ENCODE assay signal across 8 cellular contexts in genomic region chr17:83079766-83080616, GRCh38. TPM values are rescaled to one million over a fixed set of nuclear protein-coding genes. Genes with fewer than 3 reads are reported as not detected.
DNase-seq lines count a peak whose midpoint lies in the region; ATAC-seq and TF ChIP-seq lines count a peak whose summit lies in the region.

No MANE protein-coding gene starts in this region.

- H3K4me3 ChIP-seq in heart right ventricle, result peak overlapping the region; percentile 53 to 96 (median 70)
- H3K4me3 ChIP-seq in kidney epithelial cell (ENCODE audit: low read depth, low read length), result peak overlapping the region; percentile 45
- peak overlapping the region; percentile 92 to 95 for H3K4me3 ChIP-seq in aorta (ENCODE audit: low read length in 2 of 2)

- H3K9me3 ChIP-seq in heart right ventricle (no peaks in the 10 kb centered on the region), aorta (ENCODE audit: control insufficient read depth, low read length) (no peaks in the 10 kb centered on the region)

- WGBS in heart right ventricle, 2 donors, result 1% methylated on average over 66 to 120 of the region's 131 CpGs
- WGBS in aorta, 2 donors, result 0 to 1% methylated on average over 33 to 130 of the region's 131 CpGs

- H3K27ac Mint-ChIP-seq in WTC11, result no peak overlapping the region

- CTCF ChIA-PET in WTC11 (lab: Charles Lee), result interaction anchor here (1.7 kb wide), 1 partner anchor 12 kb away, joined by 5 read pairs; no protein-coding TSS in a partner anchor

- peaks cover 38% of the 10 kb centered on the region for H3K4me1 Mint-ChIP-seq in WTC11

- TF ChIP-seq CTCF in heart right ventricle (IDR thresholded peaks at IDR 0.05) (no peak), WTC11 (IDR thresholded peaks at IDR 0.05) (no peak), kidney epithelial cell (IDR thresholded peaks at IDR 0.05; ENCODE audit: insufficient read depth, low read length, poor library complexity, severe bottlenecking) (no peak)

- no peaks in the 10 kb centered on the region for H3K36me3 Mint-ChIP-seq in WTC11

- POLR2A ChIA-PET in WTC11 (lab: Charles Lee), result no interaction called here

- H3K36me3 ChIP-seq in heart right ventricle, result peaks cover 0 to 26% (median 0%) of the 10 kb centered on the region in 9 donors
- no peaks in the 10 kb centered on the region for H3K36me3 ChIP-seq in kidney epithelial cell (ENCODE audit: control insufficient read depth, insufficient read depth, low read length)
- no peaks in the 10 kb centered on the region for H3K36me3 ChIP-seq in aorta (ENCODE audit: control insufficient read depth in 1 of 2, insufficient read depth in 2 of 2, low read length in 1 of 2)

- H3K27me3 ChIP-seq in heart right ventricle (peaks cover 0 to 28% (median 0%) of the 10 kb centered on the region in 7 donors), kidney epithelial cell (ENCODE audit: control insufficient read depth, insufficient read depth, low read length) (peaks cover 19% of the 10 kb centered on the region), aorta (ENCODE audit: control insufficient read depth in 1 of 2, insufficient read depth in 2 of 2, low read length in 1 of 2) (no peaks in the 10 kb centered on the region)

- DNase-seq in heart right ventricle (no peak), cardiac septum (ENCODE audit: low spot score) (no peak), WTC11 (ENCODE audit: low spot score) (no peak), kidney epithelial cell (ENCODE audit: low read depth) (no peak), aorta (no peak), NCI-H69 (lab: John Stamatoyannopoulos, UW) (no peak)
- no peak for DNase-seq in activated CD4-positive, alpha-beta T cell treated with anti-CD3 and anti-CD28 coated beads for 4 hours

- intact Hi-C loops in heart right ventricle (cut with DNase I) (loop anchor here in 3 of 10 donors (2.0 to 5.0 kb wide), 3 partner anchors 23 to 37 kb away; no protein-coding TSS in a partner anchor), cardiac septum (cut with DNase I) (loop anchor here (2.0 kb wide), 1 partner anchor 27 kb away; no protein-coding TSS in a partner anchor), aorta (cut with DNase I) (loop anchor here in 1 of 2 donors (5.0 kb wide), 2 partner anchors 118 to 298 kb away; no protein-coding TSS in a partner anchor)

- ATAC-seq in heart right ventricle (peak in 2 of 8 donors; percentile 2), WTC11 (peak; percentile 4), aorta (ENCODE audit: low FRiP score) (no peak), HG02938 (IDR thresholded peaks at IDR 0.05; ENCODE audit: unreplicated experiment) (no peak)

- H3K9me3 Mint-ChIP-seq in WTC11, result no peaks in the 10 kb centered on the region

- H3K4me1 ChIP-seq in heart right ventricle, result peaks cover 17 to 57% (median 44%) of the 10 kb centered on the region in 9 donors
- H3K4me1 ChIP-seq in aorta (ENCODE audit: control insufficient read depth in 1 of 2, insufficient read depth in 2 of 2, low read length in 2 of 2), result no peaks in the 10 kb centered on the region

- H3K27me3 Mint-ChIP-seq in WTC11 (ENCODE audit: low read depth), result peaks cover 39% of the 10 kb centered on the region

- no peak overlapping the region for H3K4me3 Mint-ChIP-seq in WTC11

- peak overlapping the region; percentile 73 to 97 (median 86) for H3K27ac ChIP-seq in heart right ventricle
- peak overlapping the region; percentile 46 to 76 for H3K27ac ChIP-seq in aorta (ENCODE audit: low read depth in 1 of 2, low read length in 2 of 2)

TF ChIP-seq in WTC11, 78 proteins besides CTCF, POLR2A, EP300 and RAD21:
- no peak for TF ChIP-seq TEAD4 (CRISPR knock-in tag; IDR thresholded peaks at IDR 0.05)
- TF ChIP-seq RELA (CRISPR knock-in tag; IDR thresholded peaks at IDR 0.05; ENCODE audit: borderline replicate concordance), result no peak
- TF ChIP-seq CREB1 (CRISPR knock-in tag; IDR thresholded peaks at IDR 0.05), result no peak

RNA-seq across cellular contexts. Expression of gene METRNL, which starts 0.6 kb away (rescaled TPM):
- 10 to 100 TPM; 56.0 to 90.1 (median 70.9) TPM for total RNA-seq in heart right ventricle
- polyA plus RNA-seq in heart right ventricle, result 100 to 1,000 TPM in 1 of 2 donors, 10 to 100 TPM in 1; 39.0 to 134 TPM
- 104 TPM for total RNA-seq in cardiac septum
- 27.7 to 29.3 TPM (median 28.1 TPM) in 3 replicates for total RNA-seq in WTC11 (2021)
- 91.5 and 97.0 TPM in 2 replicates for total RNA-seq in kidney epithelial cell
- 100 to 1,000 TPM; 126 to 176 TPM for total RNA-seq in aorta
- 10 to 100 TPM; 35.3 to 81.5 TPM for polyA plus RNA-seq in aorta
